1 cellular context compared by ENCODE assay signal in the genomic region with DNA sequence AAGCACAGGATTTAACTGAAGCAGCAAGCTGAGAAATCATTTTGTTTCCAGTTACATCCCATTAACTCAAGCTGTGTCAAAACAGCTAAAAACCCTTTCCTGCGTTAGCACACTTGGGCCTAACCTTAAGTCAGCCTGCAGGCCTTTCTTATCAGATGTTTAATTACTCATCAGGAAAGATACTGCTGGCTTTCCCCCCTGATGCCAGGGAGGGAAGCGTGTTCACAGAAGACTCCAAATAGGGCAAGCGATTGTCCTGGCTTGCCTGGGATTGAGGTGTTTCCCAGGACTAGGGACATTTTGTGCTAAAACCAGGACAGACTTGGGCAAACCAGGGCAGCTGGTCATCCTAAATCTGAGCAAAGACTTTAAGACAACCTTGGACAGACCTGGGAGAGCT.
TF ChIP-seq lines count a peak whose summit lies in the region.

No MANE protein-coding gene starts in this region.

TF ChIP-seq in endothelial cell of umbilical vein, 7 proteins besides CTCF, POLR2A, EP300 and RAD21:
- no peak for TF ChIP-seq JUN (IDR thresholded peaks at IDR 0.05; ENCODE audit: borderline replicate concordance, insufficient read depth, insufficient read length, low read depth)
- TF ChIP-seq, protein P1, sequence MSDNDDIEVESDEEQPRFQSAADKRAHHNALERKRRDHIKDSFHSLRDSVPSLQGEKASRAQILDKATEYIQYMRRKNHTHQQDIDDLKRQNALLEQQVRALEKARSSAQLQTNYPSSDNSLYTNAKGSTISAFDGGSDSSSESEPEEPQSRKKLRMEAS (IDR thresholded peaks at IDR 0.05; ENCODE audit: insufficient read depth, insufficient read length) = no peak
- no peak for TF ChIP-seq POLR2AphosphoS5 (IDR thresholded peaks at IDR 0.05; ENCODE audit: insufficient read depth, low read depth, low read length)
- TF ChIP-seq EZH2 (IDR thresholded peaks at IDR 0.05; ENCODE audit: borderline replicate concordance, low read depth, low read length, severe bottlenecking) = no peak
- TF ChIP-seq GATA2 (IDR thresholded peaks at IDR 0.05; ENCODE audit: insufficient read depth, insufficient read length, low read depth, low read length) = no peak
